ENCODE assay signal across 25 cellular contexts in genomic region chr20:40648505-40649072, GRCh38. TPM values are rescaled to one million over a fixed set of nuclear protein-coding genes. Genes with fewer than 3 reads are reported as not detected.
"Had no signal": no experiment of that assay in that cellular context is flagged by ENCODE, and none has a peak within 500 bp of the region (broad histone marks: within the 10 kb centered on the region; RNA-seq: fewer than 3 reads in every experiment).

No MANE protein-coding gene starts in this region.

- H3K27ac ChIP-seq: brain microvascular endothelial cell, gastroesophageal sphincter, lower lobe of right lung, tibial artery, WERI-Rb-1 had no signal

- H3K4me3 Mint-ChIP-seq: activated naive CD4-positive, alpha-beta T cell treated with anti-CD3 and anti-CD28 coated beads, Interleukin-2, amount 50 U/mL, for 24 hours; dendritic cell treated with granulocyte-macrophage colony-stimulating factor and Interleukin-4, amounts not matched to agents 40 ng/mL and 50 ng/mL, for 4 days; naive thymus-derived CD4-positive, alpha-beta T cell; neural crest cell; stimulated activated naive CD8-positive, alpha-beta T cell treated with anti-CD3 and anti-CD28 coated beads, Interleukin-15, Interleukin-2, amounts not matched to agents 100 ng/mL and 50 ng/mL, for 24 hours; T-cell; T-helper 2 cell treated with Interferon-gamma antibody and Interleukin-4, amounts not matched to agents 5 μg/mL and 100 μg/mL, for 36 hours had no signal

- H3K9me3 ChIP-seq: gastroesophageal sphincter, lower lobe of right lung, tibial artery had no signal

- H3K27me3 ChIP-seq: brain microvascular endothelial cell, tibial artery had no signal

- H3K36me3 Mint-ChIP-seq: activated naive CD4-positive, alpha-beta T cell treated with anti-CD3 and anti-CD28 coated beads, Interleukin-2, amount 50 U/mL, for 24 hours; naive thymus-derived CD4-positive, alpha-beta T cell; T-cell had no signal

- DNase-seq: activated CD4-positive, alpha-beta T cell treated with anti-CD3 and anti-CD28 coated beads for 1 hour; activated gamma-delta T cell treated with Interleukin-2 at 50 U/mL for 16 hours; activated T-cell treated with anti-CD3 and anti-CD28 coated beads, Interleukin-2, amount 50 U/mL, for 1 hour; aorta; brain microvascular endothelial cell; caudate nucleus; effector CD4-positive, alpha-beta T cell; head of caudate nucleus; islet precursor cell; left cardiac atrium; lower lobe of right lung; naive thymus-derived CD4-positive, alpha-beta T cell; occipital lobe; stimulated activated CD4-positive, alpha-beta T cell treated with anti-CD3 and anti-CD28 coated beads, Interleukin-12 subunit alpha, Interleukin-12 subunit beta, amount 100 ng/mL, for 4 hours; stimulated activated CD4-positive, alpha-beta T cell treated with anti-CD3 and anti-CD28 coated beads, Interleukin-4, amount 100 ng/mL, for 4 hours; T-cell; tibial artery; WERI-Rb-1 had no signal

- H3K9me3 Mint-ChIP-seq: activated naive CD4-positive, alpha-beta T cell treated with anti-CD3 and anti-CD28 coated beads, Interleukin-2, amount 50 U/mL, for 24 hours; dendritic cell treated with granulocyte-macrophage colony-stimulating factor and Interleukin-4, amounts not matched to agents 40 ng/mL and 50 ng/mL, for 4 days; neural crest cell; stimulated activated naive CD8-positive, alpha-beta T cell treated with anti-CD3 and anti-CD28 coated beads, Interleukin-15, Interleukin-2, amounts not matched to agents 100 ng/mL and 50 ng/mL, for 24 hours; T-cell; T-helper 2 cell treated with Interferon-gamma antibody and Interleukin-4, amounts not matched to agents 5 μg/mL and 100 μg/mL, for 36 hours had no signal

- H3K4me1 Mint-ChIP-seq: activated naive CD4-positive, alpha-beta T cell treated with anti-CD3 and anti-CD28 coated beads, Interleukin-2, amount 50 U/mL, for 24 hours; T-cell had no signal

- H3K36me3 ChIP-seq: brain microvascular endothelial cell, gastroesophageal sphincter, lower lobe of right lung, tibial artery, WERI-Rb-1 had no signal

- ATAC-seq: gastroesophageal sphincter; left cardiac atrium; lower lobe of right lung; naive thymus-derived CD4-positive, alpha-beta T cell; T-cell had no signal

- H3K4me3 ChIP-seq: gastroesophageal sphincter, lower lobe of right lung, tibial artery had no signal

- H3K27ac Mint-ChIP-seq: activated naive CD4-positive, alpha-beta T cell treated with anti-CD3 and anti-CD28 coated beads, Interleukin-2, amount 50 U/mL, for 24 hours; dendritic cell treated with granulocyte-macrophage colony-stimulating factor and Interleukin-4, amounts not matched to agents 40 ng/mL and 50 ng/mL, for 4 days; naive thymus-derived CD4-positive, alpha-beta T cell; progenitor cell of endocrine pancreas; stimulated activated naive CD8-positive, alpha-beta T cell treated with anti-CD3 and anti-CD28 coated beads, Interleukin-15, Interleukin-2, amounts not matched to agents 100 ng/mL and 50 ng/mL, for 24 hours; T-cell; T-helper 2 cell treated with Interferon-gamma antibody and Interleukin-4, amounts not matched to agents 5 μg/mL and 100 μg/mL, for 36 hours had no signal

RNA-seq across cellular contexts. Expression of gene MAFB, which starts 40.4 kb away (rescaled TPM):
- polyA plus RNA-seq: naive thymus-derived CD4-positive, alpha-beta T cell had no signal
